In genomic region chr1:99772809-99773208, GRCh38 we compare ENCODE assay signal across 34 cellular contexts.
"Had no signal": no experiment of that assay in that cellular context is flagged by ENCODE, and none has a peak within 500 bp of the region (broad histone marks: within the 10 kb centered on the region; RNA-seq: fewer than 3 reads in every experiment).

No MANE protein-coding gene starts in this region.

- H3K4me3 ChIP-seq: MG63 had no signal

- H3K36me3 ChIP-seq: MG63 had no signal

- DNase-seq: Karpas-422, Kasumi-1, MG63, MM.1S, MV-4-11, NCI-H1048, NCI-H1092, NCI-H1092 treated with DMSO at 0.1 percent for 48 hours, NCI-H1105, NCI-H1105 treated with DMSO at 0.1 percent for 48 hours, NCI-H1417, NCI-H1417 treated with DMSO at 0.1 percent for 48 hours, NCI-H1436, NCI-H1436 treated with DMSO at 0.1 percent for 48 hours, NCI-H146, NCI-H1694, NCI-H1694 treated with DMSO at 0.1 percent for 48 hours, NCI-H187, NCI-H187 treated with DMSO at 0.1 percent for 48 hours, NCI-H1930, NCI-H2029, NCI-H2029 treated with DMSO at 0.1 percent for 48 hours, NCI-H2081 treated with DMSO at 0.1 percent for 48 hours, NCI-H2107, NCI-H2171, NCI-H2171 treated with DMSO at 0.1 percent for 48 hours, NCI-H2227 treated with DMSO at 0.1 percent for 48 hours, NCI-H226, NCI-H345, NCI-H446, NCI-H446 treated with DMSO at 0.1 percent for 48 hours, NCI-H510A, NCI-H510A treated with DMSO at 0.1 percent for 48 hours, NCI-H524 had no signal
